ENCODE assay signal across 1 cellular context in genomic region chr9:133581553-133582343, GRCh38.
TF ChIP-seq lines count a peak whose summit lies in the region.

No MANE protein-coding gene starts in this region.

TF ChIP-seq in liver, 16 proteins besides CTCF, POLR2A, EP300 and RAD21 (continued from another document):
- TF ChIP-seq EGR1 (IDR thresholded peaks at IDR 0.05; ENCODE audit: low read depth in 2 of 2): no peak
